In the genomic region with DNA sequence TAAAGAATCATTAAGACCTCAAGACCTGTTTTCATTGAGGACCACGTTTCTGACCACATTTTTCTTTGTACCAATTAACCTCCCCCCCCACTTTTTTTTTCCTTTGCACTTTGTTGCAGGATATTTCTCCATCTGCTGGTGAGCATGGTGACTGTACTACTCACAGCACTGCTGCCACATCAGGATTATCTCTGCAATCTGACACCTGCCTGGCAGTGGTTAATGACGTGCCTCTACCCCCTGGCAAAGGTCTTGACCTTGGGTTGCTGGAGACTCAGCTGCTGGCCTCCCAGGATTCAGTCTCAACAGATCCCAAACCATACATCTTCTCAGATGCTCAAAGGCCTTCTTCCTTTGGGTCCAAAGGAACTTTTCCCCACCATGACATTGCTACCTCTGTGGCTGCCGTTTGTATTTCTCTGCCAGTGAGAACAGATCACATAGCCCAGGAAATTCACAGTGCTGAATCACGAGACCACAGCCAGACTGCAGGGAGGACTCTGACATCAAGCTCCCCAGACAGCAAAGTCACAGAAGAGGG, we compare ENCODE assay signal across 11 cellular contexts. TPM values are rescaled to one million over a fixed set of nuclear protein-coding genes. Genes with fewer than 3 reads are reported as not detected.
DNase-seq lines count a peak whose midpoint lies in the region; ATAC-seq, FAIRE-seq and TF ChIP-seq lines count a peak whose summit lies in the region.
"Had no signal": no experiment of that assay in that cellular context is flagged by ENCODE, and none has a peak within 500 bp of the region (broad histone marks: within the 10 kb centered on the region; RNA-seq: fewer than 3 reads in every experiment).

No MANE protein-coding gene starts in this region.

- POLR2A ChIA-PET in CD8-positive, alpha-beta T cell (lab: Charles Lee), result interaction anchor here (0.7 to 2.0 kb wide), 13 partner anchors 8 to 148 kb away, joined by 3 to 9 read pairs (median 5); no protein-coding TSS in a partner anchor

- H3K9ac ChIP-seq in MM.1S (ENCODE audit: low read length) (no peak overlapping the region), kidney (ENCODE audit: low read length in 2 of 2) (no peak overlapping the region)

- no peak overlapping the region for H3K4me2 ChIP-seq in MM.1S (ENCODE audit: low read depth, low read length)

- H3F3A ChIP-seq in MM.1S (ENCODE audit: insufficient read depth, low read length), result no peaks in the 10 kb centered on the region

- H3K4me3 ChIP-seq in CD8-positive, alpha-beta T cell (ENCODE audit: low read depth, low read length), result peak overlapping the region; percentile 18
- H3K4me3 ChIP-seq in MM.1S (ENCODE audit: low read length) (no peak overlapping the region), kidney (ENCODE audit: low read length in 2 of 2) (no peak overlapping the region)
- H3K4me3 ChIP-seq: upper lobe of left lung had no signal

- no peaks in the 10 kb centered on the region for H4K20me1 ChIP-seq in MM.1S (ENCODE audit: insufficient read depth, low read length)

- no peak for TF ChIP-seq CTCF in CD8-positive, alpha-beta T cell (IDR thresholded peaks at IDR 0.05)
- TF ChIP-seq CTCF in MM.1S (IDR thresholded peaks at IDR 0.05; ENCODE audit: low read length), result no peak
- no peak for TF ChIP-seq CTCF in kidney (IDR thresholded peaks at IDR 0.05; ENCODE audit: borderline replicate concordance, extremely low read depth, insufficient read depth)

- H3K27me3 Mint-ChIP-seq in CD8-positive, alpha-beta T cell (ENCODE audit: low read depth), result no peaks in the 10 kb centered on the region
- H3K27me3 Mint-ChIP-seq: memory B cell had no signal

- peaks cover 8% of the 10 kb centered on the region for H3K36me3 ChIP-seq in CD8-positive, alpha-beta T cell (ENCODE audit: insufficient read depth, low read length)
- no peaks in the 10 kb centered on the region for H3K36me3 ChIP-seq in MM.1S (replicated peaks; ENCODE audit: insufficient read depth, low read length)
- H3K36me3 ChIP-seq in kidney (ENCODE audit: control insufficient read depth in 1 of 2, insufficient read depth in 2 of 2, low read length in 2 of 2), result no peaks in the 10 kb centered on the region
- H3K36me3 ChIP-seq: upper lobe of left lung had no signal

- CTCF ChIA-PET in CD8-positive, alpha-beta T cell (lab: Charles Lee), result interaction anchor here (1.0 to 3.0 kb wide), 4 partner anchors 15 to 152 kb away, joined by 4 to 10 read pairs (median 5); no protein-coding TSS in a partner anchor

- peak overlapping the region; percentile 75 for H3K4me3 Mint-ChIP-seq in CD8-positive, alpha-beta T cell
- H3K4me3 Mint-ChIP-seq: memory B cell had no signal

- H3K9me2 ChIP-seq in MM.1S (replicated peaks; ENCODE audit: insufficient read depth, low read length), result no peaks in the 10 kb centered on the region

- H3K9me3 ChIP-seq in CD8-positive, alpha-beta T cell (ENCODE audit: low read length), result no peaks in the 10 kb centered on the region
- H3K9me3 ChIP-seq in MM.1S (replicated peaks; ENCODE audit: insufficient read depth, low read length) (no peaks in the 10 kb centered on the region), kidney (ENCODE audit: control insufficient read depth in 1 of 2, low read length in 2 of 2) (no peaks in the 10 kb centered on the region)
- H3K9me3 ChIP-seq: upper lobe of left lung had no signal

- FAIRE-seq in kidney (lab: Jason Lieb, UNC), result no peak

- H3K36me3 Mint-ChIP-seq in CD8-positive, alpha-beta T cell, result peaks cover 67% of the 10 kb centered on the region

- peak; percentile 61 for ATAC-seq in CD8-positive, alpha-beta T cell

- peak overlapping the region; percentile 59 for H3K27ac ChIP-seq in CD8-positive, alpha-beta T cell (ENCODE audit: low read depth, low read length)
- H3K27ac ChIP-seq in MM.1S (ENCODE audit: low read length) (no peak overlapping the region), kidney (ENCODE audit: low read depth in 2 of 2, low read length in 2 of 2) (no peak overlapping the region)
- H3K27ac ChIP-seq: upper lobe of left lung had no signal

- peak in 5 of 7 experiments; percentile 26 to 70 (median 37) for DNase-seq in CD8-positive, alpha-beta T cell
- DNase-seq in MM.1S (peak; percentile 8), left kidney (ENCODE audit: low read depth, low spot score) (peak; percentile 61), DMS53 treated with DMSO at 0.1 percent for 48 hours (lab: John Stamatoyannopoulos, UW; ENCODE audit: unreplicated experiment) (no peak), kidney (no peak), amniotic stem cell (lab: John Stamatoyannopoulos, UW) (no peak), epidermal melanocyte (ENCODE audit: insufficient read length, low spot score) (no peak)
- peak; percentile 24 for DNase-seq in activated CD4-positive, alpha-beta T cell treated with anti-CD3 and anti-CD28 coated beads, Interleukin-2, amount 50 U/mL, for 1 hour
- DNase-seq: DMS153, upper lobe of left lung had no signal

- peaks cover 2% of the 10 kb centered on the region for H3K9me3 Mint-ChIP-seq in CD8-positive, alpha-beta T cell

- intact Hi-C loops in CD8-positive, alpha-beta T cell (cut with DNase I, micrococcal nuclease), result loop anchor here (1.0 to 10.0 kb wide), 10 partner anchors 32 to 1899 kb away; partner anchors contain the start of genes ATP5F1E (in 1 of the 2), RAB22A (in 1 of the 2), RAE1 (in 1 of the 2) and RBM38 (in 1 of the 2)
- intact Hi-C loops in kidney (cut with DNase I), result no loop called here

- peaks cover 53% of the 10 kb centered on the region for H3K4me1 ChIP-seq in CD8-positive, alpha-beta T cell (ENCODE audit: insufficient read depth, low read length)
- no peaks in the 10 kb centered on the region for H3K4me1 ChIP-seq in MM.1S (ENCODE audit: low read length)
- H3K4me1 ChIP-seq in kidney (ENCODE audit: control insufficient read depth in 1 of 2, insufficient read depth in 1 of 2, low read depth in 1 of 2, low read length in 2 of 2), result no peaks in the 10 kb centered on the region
- H3K4me1 ChIP-seq: upper lobe of left lung had no signal

- no peaks in the 10 kb centered on the region for H3K79me2 ChIP-seq in MM.1S (ENCODE audit: low read length)

- H3K27me3 ChIP-seq in CD8-positive, alpha-beta T cell (ENCODE audit: insufficient read depth, low read length), result no peaks in the 10 kb centered on the region
- peaks cover 98% of the 10 kb centered on the region for H3K27me3 ChIP-seq in MM.1S (replicated peaks; ENCODE audit: insufficient read depth, low read length)
- H3K27me3 ChIP-seq: upper lobe of left lung had no signal

- no peak overlapping the region for H2AFZ ChIP-seq in MM.1S (ENCODE audit: low read length)

- H3K27ac Mint-ChIP-seq in CD8-positive, alpha-beta T cell, result peak overlapping the region; percentile 98
- H3K27ac Mint-ChIP-seq: memory B cell had no signal

- H3K4me1 Mint-ChIP-seq in CD8-positive, alpha-beta T cell (ENCODE audit: low read depth), result peaks cover 74% of the 10 kb centered on the region

RNA-seq across cellular contexts. Expression of gene EDN3, which starts 46.6 kb away (rescaled TPM):
- total RNA-seq in CD8-positive, alpha-beta T cell, result under 1 TPM in 1 of 2 experiments, not detected in 1; 0.14 TPM
- total RNA-seq in kidney, result 0.19 TPM
- polyA plus RNA-seq in kidney (ENCODE audit: insufficient read depth, low read depth, low replicate concordance), result not detected

Comparison
In these comparisons a context has a peak if more than half of its experiments do, and no peak if none do; other contexts are left out.
1. DNase-seq: peak in CD8-positive, alpha-beta T cell (5 of 7), MM.1S (single experiment), activated CD4-positive, alpha-beta T cell treated with anti-CD3 and anti-CD28 coated beads, Interleukin-2, amount 50 U/mL, for 1 hour (single experiment) and left kidney (single experiment); none in DMS53 treated with DMSO at 0.1 percent for 48 hours (single experiment), kidney (single experiment), amniotic stem cell (single experiment) and epidermal melanocyte (single experiment).